Comparison of ENCODE assay signal across 8 cellular contexts in the genomic region with DNA sequence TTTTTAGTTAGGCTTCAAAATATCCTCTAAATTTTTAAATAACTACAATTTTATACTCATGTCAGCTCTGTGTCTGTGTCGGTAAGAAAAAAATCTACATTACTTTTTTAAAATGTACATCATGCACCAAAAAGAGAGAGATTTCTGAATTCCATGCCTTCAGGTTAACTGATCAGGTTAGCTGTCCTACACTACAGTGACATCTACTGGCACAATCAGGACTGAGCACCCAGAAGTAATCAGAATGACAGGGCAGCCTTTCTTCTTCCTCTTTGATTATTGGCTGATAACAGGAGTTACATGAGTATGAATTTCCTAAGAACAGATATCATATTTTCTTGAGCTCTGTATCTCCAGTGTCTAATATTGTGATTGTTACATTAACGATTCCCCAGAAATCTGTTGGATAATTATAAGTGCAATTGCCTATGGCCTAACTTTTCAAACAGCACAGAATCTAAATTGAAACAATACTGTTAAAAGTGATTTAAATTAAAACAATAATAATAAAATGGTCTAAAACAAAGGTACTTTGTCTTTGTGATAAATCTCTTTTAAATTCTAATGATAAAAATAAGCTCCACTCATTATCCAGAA. TPM values are rescaled to one million over a fixed set of nuclear protein-coding genes. Genes with fewer than 3 reads are reported as not detected.
DNase-seq lines count a peak whose midpoint lies in the region; ATAC-seq lines count a peak whose summit lies in the region.

No MANE protein-coding gene starts in this region.

- no peaks in the 10 kb centered on the region for H3K9me3 Mint-ChIP-seq in memory B cell
- H3K9me3 Mint-ChIP-seq in stimulated activated memory B cell treated with anti-CD40 and anti-IgM and Interleukin-4, amounts not matched to agents 10 μg/mL and 1 μg/mL and 100 μg/mL, for 72 hours = no peaks in the 10 kb centered on the region

- no peak overlapping the region for H3K4me3 Mint-ChIP-seq in memory B cell
- no peak overlapping the region for H3K4me3 Mint-ChIP-seq in stimulated activated memory B cell treated with anti-CD40 and anti-IgM and Interleukin-4, amounts not matched to agents 10 μg/mL and 1 μg/mL and 100 μg/mL, for 72 hours

- DNase-seq in SIG-M5 treated with dmso at 0.1 percent for 504 hours (lab: John Stamatoyannopoulos, UW; ENCODE audit: unreplicated experiment) (peak; percentile 75), SIG-M5 (lab: John Stamatoyannopoulos, UW) (no peak), NCI-H2227 treated with DMSO at 0.1 percent for 48 hours (lab: John Stamatoyannopoulos, UW) (peak; percentile 22), dermis microvascular lymphatic vessel endothelial cell (ENCODE audit: low read depth in 2 of 2) (peak; percentile 64 to 77), memory B cell (ENCODE audit: low spot score in 2 of 2) (peak; percentile 46 to 69)
- DNase-seq in activated CD4-positive, alpha-beta T cell treated with anti-CD3 and anti-CD28 coated beads for 1 hour = peak; percentile 24

- H3K27ac Mint-ChIP-seq in memory B cell = no peak overlapping the region
- no peak overlapping the region for H3K27ac Mint-ChIP-seq in stimulated activated memory B cell treated with anti-CD40 and anti-IgM and Interleukin-4, amounts not matched to agents 10 μg/mL and 1 μg/mL and 100 μg/mL, for 72 hours

- H3K27me3 Mint-ChIP-seq in memory B cell = no peaks in the 10 kb centered on the region
- H3K27me3 Mint-ChIP-seq in stimulated activated memory B cell treated with anti-CD40 and anti-IgM and Interleukin-4, amounts not matched to agents 10 μg/mL and 1 μg/mL and 100 μg/mL, for 72 hours = no peaks in the 10 kb centered on the region

- ATAC-seq in HG03066 (IDR thresholded peaks at IDR 0.05; ENCODE audit: low read depth, unreplicated experiment) = peak; percentile 73
- ATAC-seq in memory B cell (ENCODE audit: low read depth) = peak; percentile 98
- ATAC-seq in stimulated activated memory B cell treated with anti-CD40 and anti-IgM and Interleukin-4, amounts not matched to agents 10 μg/mL and 1 μg/mL and 100 μg/mL, for 72 hours = peak; percentile 70

- no peaks in the 10 kb centered on the region for H3K36me3 Mint-ChIP-seq in memory B cell
- no peaks in the 10 kb centered on the region for H3K36me3 Mint-ChIP-seq in stimulated activated memory B cell treated with anti-CD40 and anti-IgM and Interleukin-4, amounts not matched to agents 10 μg/mL and 1 μg/mL and 100 μg/mL, for 72 hours

- H3K4me1 Mint-ChIP-seq in memory B cell = no peaks in the 10 kb centered on the region
- H3K4me1 Mint-ChIP-seq in stimulated activated memory B cell treated with anti-CD40 and anti-IgM and Interleukin-4, amounts not matched to agents 10 μg/mL and 1 μg/mL and 100 μg/mL, for 72 hours = no peaks in the 10 kb centered on the region

RNA-seq across cellular contexts. Expression of gene HYCC1, which starts 41.8 kb away (rescaled TPM):
- total RNA-seq in dermis microvascular lymphatic vessel endothelial cell = 35.9 and 36.0 TPM in 2 replicates

RNA-seq across cellular contexts. Expression of gene KLHL7, which starts 49.9 kb away (rescaled TPM):
- 17.7 and 19.7 TPM in 2 replicates for total RNA-seq in dermis microvascular lymphatic vessel endothelial cell
